Comparison of ENCODE assay signal across 1 cellular context in genomic region chr13:20411638-20412342, GRCh38.
TF ChIP-seq lines count a peak whose summit lies in the region.

No MANE protein-coding gene starts in this region.

TF ChIP-seq in SK-N-SH, 30 proteins besides CTCF, POLR2A, EP300 and RAD21 (continued from another document):
- no peak for TF ChIP-seq EZH2phosphoT487 (IDR thresholded peaks at IDR 0.05; ENCODE audit: borderline replicate concordance, low read depth)
- TF ChIP-seq NRF1 (IDR thresholded peaks at IDR 0.05; ENCODE audit: low read depth, low read length): no peak
- no peak for TF ChIP-seq MEF2A (IDR thresholded peaks at IDR 0.05; ENCODE audit: borderline replicate concordance, low read depth)
- TF ChIP-seq FOXJ3 (CRISPR knock-in tag; IDR thresholded peaks at IDR 0.05): no peak
- no peak for TF ChIP-seq TEAD4 (IDR thresholded peaks at IDR 0.05; ENCODE audit: borderline replicate concordance, insufficient read depth)
